ENCODE assay signal across 8 cellular contexts in genomic region chrX:39491548-39492297, GRCh38.
A peak's percentile ranks its signal among the peaks of the same experiment; 100 is the strongest.
DNase-seq lines count a peak whose midpoint lies in the region; ATAC-seq and TF ChIP-seq lines count a peak whose summit lies in the region.

No MANE protein-coding gene starts in this region.

- no peaks in the 10 kb centered on the region for H3K27me3 Mint-ChIP-seq in CD4-positive, alpha-beta T cell
- H3K27me3 Mint-ChIP-seq in activated naive CD4-positive, alpha-beta T cell treated with anti-CD3 and anti-CD28 coated beads, Interleukin-2, amount 50 U/mL, for 24 hours: no peaks in the 10 kb centered on the region

- H3K4me1 Mint-ChIP-seq in CD4-positive, alpha-beta T cell (ENCODE audit: low read depth): peaks cover 27% of the 10 kb centered on the region
- peaks cover 37% of the 10 kb centered on the region for H3K4me1 Mint-ChIP-seq in activated naive CD4-positive, alpha-beta T cell treated with anti-CD3 and anti-CD28 coated beads, Interleukin-2, amount 50 U/mL, for 24 hours

- CTCF ChIA-PET in CD4-positive, alpha-beta T cell (lab: Charles Lee): no interaction called here

- peak; percentile 7 to 53 (median 40) for DNase-seq in CD4-positive, alpha-beta T cell
- DNase-seq in T follicular helper cell (ENCODE audit: low read depth) (peak; percentile 22), NCI-H1930 (lab: John Stamatoyannopoulos, UW) (no peak), A172 (ENCODE audit: low spot score) (no peak)
- peak; percentile 20 for DNase-seq in stimulated activated CD8-positive, alpha-beta memory T cell treated with anti-CD3 and anti-CD28 coated beads, Interleukin-12 subunit alpha, Interleukin-12 subunit beta, amount 100 ng/mL, for 1 hour (ENCODE audit: low read depth)

- H3K27me3 ChIP-seq in CD4-positive, alpha-beta T cell (ENCODE audit: control insufficient read depth, insufficient read depth, low read length): no peaks in the 10 kb centered on the region

- no peaks in the 10 kb centered on the region for H3K9me3 ChIP-seq in CD4-positive, alpha-beta T cell (ENCODE audit: control insufficient read depth, low read length)

- H3K36me3 Mint-ChIP-seq in CD4-positive, alpha-beta T cell (ENCODE audit: low read depth): no peaks in the 10 kb centered on the region
- H3K36me3 Mint-ChIP-seq in activated naive CD4-positive, alpha-beta T cell treated with anti-CD3 and anti-CD28 coated beads, Interleukin-2, amount 50 U/mL, for 24 hours: no peaks in the 10 kb centered on the region

- no peak for TF ChIP-seq CTCF in CD4-positive, alpha-beta T cell (IDR thresholded peaks at IDR 0.05)

- no peaks in the 10 kb centered on the region for H3K9me3 Mint-ChIP-seq in CD4-positive, alpha-beta T cell
- H3K9me3 Mint-ChIP-seq in activated naive CD4-positive, alpha-beta T cell treated with anti-CD3 and anti-CD28 coated beads, Interleukin-2, amount 50 U/mL, for 24 hours: no peaks in the 10 kb centered on the region

- peak; percentile 99 for ATAC-seq in CD4-positive, alpha-beta T cell (ENCODE audit: poor library complexity)
- ATAC-seq in HG02571 (IDR thresholded peaks at IDR 0.05; ENCODE audit: unreplicated experiment) (peak; percentile 53), HG02840 (IDR thresholded peaks at IDR 0.05; ENCODE audit: low FRiP score, unreplicated experiment) (no peak)

- POLR2A ChIA-PET in CD4-positive, alpha-beta T cell (lab: Charles Lee): interaction anchor here (1.3 kb wide), 1 partner anchor 11 kb away, joined by 3 read pairs; no protein-coding TSS in a partner anchor

- peak overlapping the region; percentile 71 for H3K4me3 Mint-ChIP-seq in CD4-positive, alpha-beta T cell
- H3K4me3 Mint-ChIP-seq in activated naive CD4-positive, alpha-beta T cell treated with anti-CD3 and anti-CD28 coated beads, Interleukin-2, amount 50 U/mL, for 24 hours: peak overlapping the region; percentile 67

- no peak overlapping the region for H3K27ac ChIP-seq in CD4-positive, alpha-beta T cell (ENCODE audit: low read depth, low read length)

- intact Hi-C loops in CD4-positive, alpha-beta T cell (cut with DNase I, micrococcal nuclease): no loop called here

- H3K27ac Mint-ChIP-seq in CD4-positive, alpha-beta T cell: peak overlapping the region; percentile 70
- peak overlapping the region; percentile 88 for H3K27ac Mint-ChIP-seq in activated naive CD4-positive, alpha-beta T cell treated with anti-CD3 and anti-CD28 coated beads, Interleukin-2, amount 50 U/mL, for 24 hours

Comparison
In these comparisons a context has a peak if more than half of its experiments do, and no peak if none do; other contexts are left out.
1. DNase-seq: peak in CD4-positive, alpha-beta T cell (10 of 10), T follicular helper cell (single experiment) and stimulated activated CD8-positive, alpha-beta memory T cell treated with anti-CD3 and anti-CD28 coated beads, Interleukin-12 subunit alpha, Interleukin-12 subunit beta, amount 100 ng/mL, for 1 hour (single experiment); none in NCI-H1930 (0 of 2) and A172 (single experiment).